ENCODE assay signal across 16 cellular contexts in genomic region chr20:24747881-24748595, GRCh38.
DNase-seq lines count a peak whose midpoint lies in the region; ATAC-seq and TF ChIP-seq lines count a peak whose summit lies in the region.
"Had no signal": no experiment of that assay in that cellular context is flagged by ENCODE, and none has a peak within 500 bp of the region (broad histone marks: within the 10 kb centered on the region; RNA-seq: fewer than 3 reads in every experiment).

No MANE protein-coding gene starts in this region.

- no peak overlapping the region for H3K27ac Mint-ChIP-seq in activated CD8-positive, alpha-beta T cell treated with anti-CD3 and anti-CD28 coated beads for 36 hours

- DNase-seq in DND-41 (peak; percentile 56), ecto neural progenitor cell (ENCODE audit: low spot score) (peak; percentile 31), spleen (peak; percentile 54), gastrocnemius medialis (no peak)
- DNase-seq in activated CD8-positive, alpha-beta T cell treated with anti-CD3 and anti-CD28 coated beads for 36 hours = no peak
- DNase-seq: ACHN; NCI-H1105; NCI-H2081 treated with DMSO at 0.1 percent for 48 hours; NCI-H446 treated with DMSO at 0.1 percent for 48 hours; NK-92 treated with Interleukin-12 subunit alpha and Interleukin-12 subunit beta, amount 100 ng/mL, for 24 hours; SK-N-SH had no signal

- no peaks in the 10 kb centered on the region for H3K79me2 ChIP-seq in DND-41 (ENCODE audit: insufficient read depth, low read length)

- ATAC-seq in DND-41 (ENCODE audit: insufficient read depth, low read depth) = peak; percentile 32
- no peak for ATAC-seq in activated CD8-positive, alpha-beta T cell treated with anti-CD3 and anti-CD28 coated beads for 36 hours
- ATAC-seq in HG02970 (IDR thresholded peaks at IDR 0.05; ENCODE audit: low FRiP score, unreplicated experiment) = no peak
- ATAC-seq in gastrocnemius medialis = no peak
- ATAC-seq: GM12878, HCT116 had no signal

- in situ Hi-C loops in gastrocnemius medialis (cut with MboI; ENCODE audit: low sequenced_read_pairs in 4 of 4) = no loop called here

- H3K9me3 ChIP-seq in DND-41 (ENCODE audit: insufficient read depth, low read length, severe bottlenecking) = no peaks in the 10 kb centered on the region
- H3K9me3 ChIP-seq in HEK293 (ENCODE audit: control insufficient read depth, insufficient read depth, low read depth, low read length) = no peaks in the 10 kb centered on the region
- peaks cover 0 to 4% (median 0%) of the 10 kb centered on the region in 8 donors for H3K9me3 ChIP-seq in spleen
- H3K9me3 ChIP-seq in gastrocnemius medialis = no peaks in the 10 kb centered on the region
- H3K9me3 ChIP-seq: SK-N-SH had no signal

- peak overlapping the region; percentile 37 for H2AFZ ChIP-seq in DND-41 (ENCODE audit: low read depth, low read length)

- H3K4me1 ChIP-seq in DND-41 (ENCODE audit: insufficient read depth, low read length) (peaks cover 50% of the 10 kb centered on the region), HEK293 (ENCODE audit: control insufficient read depth, insufficient read depth, low read length) (peaks cover 9% of the 10 kb centered on the region), spleen (peaks cover 0 to 10% (median 0%) of the 10 kb centered on the region in 6 donors), gastrocnemius medialis (no peaks in the 10 kb centered on the region)

- no peaks in the 10 kb centered on the region for H3K36me3 ChIP-seq in DND-41 (ENCODE audit: insufficient read depth, low read length)
- H3K36me3 ChIP-seq in HEK293 (ENCODE audit: control insufficient read depth in 2 of 2, insufficient read depth in 1 of 2, low read length in 2 of 2) = no peaks in the 10 kb centered on the region
- no peaks in the 10 kb centered on the region for H3K36me3 ChIP-seq in spleen
- no peaks in the 10 kb centered on the region for H3K36me3 ChIP-seq in gastrocnemius medialis

- no peaks in the 10 kb centered on the region for H3K9me3 Mint-ChIP-seq in activated CD8-positive, alpha-beta T cell treated with anti-CD3 and anti-CD28 coated beads for 36 hours

- TF ChIP-seq CTCF in DND-41 (IDR thresholded peaks at IDR 0.05; ENCODE audit: borderline replicate concordance, extremely low read depth, low read length, poor library complexity, severe bottlenecking) (no peak), HEK293 (tag by site-specific recombination; IDR thresholded peaks at IDR 0.05) (no peak), spleen (IDR thresholded peaks at IDR 0.05 in 8 of 11, conservative IDR thresholded peaks at IDR 0.05 in 3 of 11) (no peak), gastrocnemius medialis (IDR thresholded peaks at IDR 0.05 in 4 of 5, conservative IDR thresholded peaks at IDR 0.05 in 1 of 5) (no peak)
- no peak for TF ChIP-seq CTCF in activated CD8-positive, alpha-beta T cell treated with anti-CD3 and anti-CD28 coated beads for 36 hours (IDR thresholded peaks at IDR 0.05)

- peak overlapping the region; percentile 51 for H3K4me2 ChIP-seq in DND-41 (ENCODE audit: insufficient read depth, low read length)
- H3K4me2 ChIP-seq: SK-N-SH had no signal

- H3K4me3 Mint-ChIP-seq in activated CD8-positive, alpha-beta T cell treated with anti-CD3 and anti-CD28 coated beads for 36 hours = no peak overlapping the region

- 80 to 94% (median 85%) methylated on average over 5 of the region's 5 CpGs for WGBS in spleen, 5 donors

- POLR2A ChIA-PET in HEK293 (lab: Yijun Ruan, JAX) = no interaction called here
- POLR2A ChIA-PET in activated CD8-positive, alpha-beta T cell treated with anti-CD3 and anti-CD28 coated beads for 36 hours (lab: Charles Lee) = no interaction called here

- CTCF ChIA-PET in HEK293 (lab: Yijun Ruan, JAX) = no interaction called here
- CTCF ChIA-PET in activated CD8-positive, alpha-beta T cell treated with anti-CD3 and anti-CD28 coated beads for 36 hours (lab: Charles Lee) = no interaction called here

- peak overlapping the region; percentile 41 for H3K9ac ChIP-seq in DND-41 (ENCODE audit: low read depth, low read length)
- H3K9ac ChIP-seq: SK-N-SH had no signal

- H3K27ac ChIP-seq in DND-41 (ENCODE audit: low read length) (peak overlapping the region; percentile 91), HEK293 (ENCODE audit: extremely low read depth, low read depth, low read length) (no peak overlapping the region), spleen (no peak overlapping the region), gastrocnemius medialis (no peak overlapping the region)
- H3K27ac ChIP-seq: C4-2B had no signal

- intact Hi-C loops in spleen (cut with DNase I; ENCODE audit: low total_unique reads) (no loop called here), gastrocnemius medialis (cut with DNase I; ENCODE audit: low total_unique reads) (no loop called here)
- intact Hi-C loops in activated CD8-positive, alpha-beta T cell treated with anti-CD3 and anti-CD28 coated beads for 36 hours (cut with micrococcal nuclease) = no loop called here

- H3K4me1 Mint-ChIP-seq in activated CD8-positive, alpha-beta T cell treated with anti-CD3 and anti-CD28 coated beads for 36 hours (ENCODE audit: low read depth) = peaks cover 4% of the 10 kb centered on the region

- H3K27me3 ChIP-seq in DND-41 (ENCODE audit: insufficient read depth, low read length, poor library complexity) = no peaks in the 10 kb centered on the region
- H3K27me3 ChIP-seq in spleen (replicated peaks in 1 of 7) = no peaks in the 10 kb centered on the region
- no peaks in the 10 kb centered on the region for H3K27me3 ChIP-seq in gastrocnemius medialis

- H3K36me3 Mint-ChIP-seq in activated CD8-positive, alpha-beta T cell treated with anti-CD3 and anti-CD28 coated beads for 36 hours (ENCODE audit: low read depth) = no peaks in the 10 kb centered on the region

- H3K27me3 Mint-ChIP-seq in activated CD8-positive, alpha-beta T cell treated with anti-CD3 and anti-CD28 coated beads for 36 hours = no peaks in the 10 kb centered on the region

- H3K4me3 ChIP-seq in DND-41 (ENCODE audit: low read depth in 1 of 2, low read length in 2 of 2) = no peak overlapping the region; a peak in 1 of 4 replicates
- no peak overlapping the region for H3K4me3 ChIP-seq in HEK293 (ENCODE audit: low read depth, low read length)
- H3K4me3 ChIP-seq in spleen = no peak overlapping the region
- H3K4me3 ChIP-seq in gastrocnemius medialis = no peak overlapping the region
- H3K4me3 ChIP-seq: GM12878 had no signal

- TF ChIP-seq POLR2A in spleen (IDR thresholded peaks at IDR 0.05) (no peak), gastrocnemius medialis (IDR thresholded peaks at IDR 0.05) (no peak)

- H4K20me1 ChIP-seq in DND-41 (ENCODE audit: insufficient read depth, low read length) = no peaks in the 10 kb centered on the region

TF ChIP-seq in HEK293, 187 proteins besides CTCF, POLR2A, EP300 and RAD21:
- TF ChIP-seq ATF2 (tag by site-specific recombination; IDR thresholded peaks at IDR 0.05; ENCODE audit: low read depth) (no peak), ZNF157 (tag by site-specific recombination; IDR thresholded peaks at IDR 0.05) (no peak), HOXA7 (CRISPR knock-in tag; IDR thresholded peaks at IDR 0.05; ENCODE audit: borderline replicate concordance) (no peak), EGR2 (tag by site-specific recombination; IDR thresholded peaks at IDR 0.05; ENCODE audit: low read depth) (peak; percentile 53), ZSCAN23 (tag by site-specific recombination; IDR thresholded peaks at IDR 0.05) (no peak), ZNF610 (tag by site-specific recombination; IDR thresholded peaks at IDR 0.05; ENCODE audit: borderline replicate concordance) (no peak), ZNF48 (tag by site-specific recombination; IDR thresholded peaks at IDR 0.05) (no peak), ZFHX2 (tag by site-specific recombination; conservative IDR thresholded peaks at IDR 0.05) (peak; percentile 44), ZNF221 (tag by site-specific recombination; IDR thresholded peaks at IDR 0.05; ENCODE audit: borderline replicate concordance) (no peak)

Comparison
In these comparisons a context has a peak if more than half of its experiments do, and no peak if none do; other contexts are left out.
1. DNase-seq: peak in DND-41 (single experiment), ecto neural progenitor cell (single experiment) and spleen (single experiment); none in activated CD8-positive, alpha-beta T cell treated with anti-CD3 and anti-CD28 coated beads for 36 hours (single experiment) and gastrocnemius medialis (0 of 2).